In genomic region chr9:110256142-110256391, GRCh38 we compare ENCODE assay signal across 8 cellular contexts. TPM values are rescaled to one million over a fixed set of nuclear protein-coding genes. Genes with fewer than 3 reads are reported as not detected.
DNase-seq lines count a peak whose midpoint lies in the region; ATAC-seq and TF ChIP-seq lines count a peak whose summit lies in the region.

No MANE protein-coding gene starts in this region.

- H3K4me2 ChIP-seq in parathyroid adenoma (ENCODE audit: low read length): peak overlapping the region; percentile 72

- H2AFZ ChIP-seq in parathyroid adenoma: peak overlapping the region; percentile 86

- ATAC-seq in GM21723 (IDR thresholded peaks at IDR 0.05; ENCODE audit: unreplicated experiment): peak; percentile 22
- no peak for ATAC-seq in GM18861 (IDR thresholded peaks at IDR 0.05; ENCODE audit: unreplicated experiment)
- no peak for ATAC-seq in GM21786 (IDR thresholded peaks at IDR 0.05; ENCODE audit: unreplicated experiment)

- DNase-seq in SJSA1 (ENCODE audit: low read depth in 1 of 2, low spot score in 2 of 2): peak in 1 of 2 experiments; percentile 77
- DNase-seq in fibroblast of villous mesenchyme (ENCODE audit: low read depth): no peak
- DNase-seq in SIG-M5 (lab: John Stamatoyannopoulos, UW): no peak
- no peak for DNase-seq in NOMO-1 treated with DMSO at 0.1 percent for 48 hours (lab: John Stamatoyannopoulos, UW; ENCODE audit: unreplicated experiment)

- H3K79me2 ChIP-seq in parathyroid adenoma: no peaks in the 10 kb centered on the region

- peaks cover 16% of the 10 kb centered on the region for H3K36me3 ChIP-seq in SJSA1
- H3K36me3 ChIP-seq in parathyroid adenoma (ENCODE audit: control insufficient read depth, insufficient read depth, low read length): no peaks in the 10 kb centered on the region

- no peak overlapping the region for H3K9ac ChIP-seq in parathyroid adenoma

- H3K9me3 ChIP-seq in SJSA1 (replicated peaks): no peaks in the 10 kb centered on the region
- H3K9me3 ChIP-seq in parathyroid adenoma (ENCODE audit: control insufficient read depth, low read length): no peaks in the 10 kb centered on the region

- H3K4me3 ChIP-seq in SJSA1: peak overlapping the region; percentile 86
- peak overlapping the region; percentile 81 for H3K4me3 ChIP-seq in fibroblast of villous mesenchyme (ENCODE audit: low read depth, low read length)
- peak overlapping the region; percentile 79 for H3K4me3 ChIP-seq in parathyroid adenoma (ENCODE audit: low read depth, low read length)

- H3K27ac ChIP-seq in SJSA1 (peak overlapping the region; percentile 89), parathyroid adenoma (peak overlapping the region; percentile 52)

- no peaks in the 10 kb centered on the region for H3K27me3 ChIP-seq in SJSA1 (replicated peaks)
- H3K27me3 ChIP-seq in parathyroid adenoma (ENCODE audit: control insufficient read depth, insufficient read depth, low read length): no peaks in the 10 kb centered on the region

- TF ChIP-seq CTCF in fibroblast of villous mesenchyme (IDR thresholded peaks at IDR 0.05; ENCODE audit: insufficient read depth, low read depth, low read length) (no peak), parathyroid adenoma (IDR thresholded peaks at IDR 0.05) (no peak)

- H3K4me1 ChIP-seq in SJSA1 (replicated peaks) (peaks cover 29% of the 10 kb centered on the region), parathyroid adenoma (peaks cover 3% of the 10 kb centered on the region)

RNA-seq across cellular contexts. Expression of gene TXN, which starts 0.2 kb away (rescaled TPM):
- 246 and 303 TPM in 2 replicates for total RNA-seq in SJSA1 (2014; rRNA removed; shearing (Covaris generic))
- total RNA-seq in fibroblast of villous mesenchyme: 414 and 472 TPM in 2 replicates

RNA-seq across cellular contexts. Expression of gene C9orf152, which starts 48.1 kb away (rescaled TPM):
- not detected in 2 replicates for total RNA-seq in SJSA1 (2014; rRNA removed; shearing (Covaris generic))
- not detected in 2 replicates for total RNA-seq in fibroblast of villous mesenchyme
